15 cellular contexts compared by ENCODE assay signal in genomic region chr2:102434655-102435381, GRCh38. TPM values are rescaled to one million over a fixed set of nuclear protein-coding genes. Genes with fewer than 3 reads are reported as not detected.
DNase-seq lines count a peak whose midpoint lies in the region; ATAC-seq and TF ChIP-seq lines count a peak whose summit lies in the region.
"Had no signal": no experiment of that assay in that cellular context is flagged by ENCODE, and none has a peak within 500 bp of the region (broad histone marks: within the 10 kb centered on the region; RNA-seq: fewer than 3 reads in every experiment).

No MANE protein-coding gene starts in this region.

- H3K27me3 ChIP-seq in mammary epithelial cell (ENCODE audit: insufficient read depth, low read length) = no peaks in the 10 kb centered on the region
- H3K27me3 ChIP-seq in CD8-positive, alpha-beta T cell (ENCODE audit: insufficient read depth, low read length) = no peaks in the 10 kb centered on the region

- CTCF ChIA-PET in mammary epithelial cell (lab: Charles Lee; ENCODE audit: low non-redundant PET) = no interaction called here
- CTCF ChIA-PET in MCF 10A (lab: Yijun Ruan, JAX) = interaction anchor here (0.6 to 1.9 kb wide), 6 partner anchors 9 to 770 kb away, joined by 3 to 4 read pairs (median 4); partner anchors contain the start of gene SLC9A4
- CTCF ChIA-PET in CD8-positive, alpha-beta T cell (lab: Charles Lee) = interaction anchor here (0.7 to 2.5 kb wide), 7 partner anchors 8 to 287 kb away, joined by 3 to 15 read pairs (median 3); no protein-coding TSS in a partner anchor

- H3K4me2 ChIP-seq in mammary epithelial cell (ENCODE audit: insufficient read depth, low read depth, low read length) = no peak overlapping the region

- BruUV-seq in mammary epithelial cell (replicated peaks; lab: Mats Ljungman, UMichigan) (no TSS peak), MCF 10A (replicated peaks; lab: Mats Ljungman, UMichigan) (no TSS peak)

- ATAC-seq in HG02884 (IDR thresholded peaks at IDR 0.05; ENCODE audit: unreplicated experiment) (peak; percentile 44), HG03521 (IDR thresholded peaks at IDR 0.05; ENCODE audit: unreplicated experiment) (no peak)
- ATAC-seq in activated T-helper 17 cell treated with anti-CD3 and anti-CD28 coated beads, Interleukin-2, amount 50 U/mL, for 72 hours (replicated peaks) = peak; percentile 39
- no peak for ATAC-seq in CD8-positive, alpha-beta T cell
- ATAC-seq: HCT116 had no signal

- no peak overlapping the region for H3K27ac Mint-ChIP-seq in MCF 10A (ENCODE audit: low read depth, unreplicated experiment)
- no peak overlapping the region for H3K27ac Mint-ChIP-seq in activated T-helper 17 cell treated with anti-CD3 and anti-CD28 coated beads, Interleukin-2, amount 50 U/mL, for 72 hours
- no peak overlapping the region for H3K27ac Mint-ChIP-seq in CD8-positive, alpha-beta T cell
- H3K27ac Mint-ChIP-seq: endodermal cell, type B pancreatic cell had no signal

- H3K4me1 Mint-ChIP-seq in MCF 10A (ENCODE audit: insufficient read depth, unreplicated experiment) = no peaks in the 10 kb centered on the region
- peaks cover 23% of the 10 kb centered on the region for H3K4me1 Mint-ChIP-seq in activated T-helper 17 cell treated with anti-CD3 and anti-CD28 coated beads, Interleukin-2, amount 50 U/mL, for 72 hours
- peaks cover 32% of the 10 kb centered on the region for H3K4me1 Mint-ChIP-seq in CD8-positive, alpha-beta T cell (ENCODE audit: low read depth)
- H3K4me1 Mint-ChIP-seq: endodermal cell, neural crest cell had no signal

- H3K27ac ChIP-seq in mammary epithelial cell (ENCODE audit: insufficient read depth, low read depth, low read length) = no peak overlapping the region
- H3K27ac ChIP-seq in CD8-positive, alpha-beta T cell (ENCODE audit: low read depth, low read length) = no peak overlapping the region

- H3K36me3 ChIP-seq in mammary epithelial cell (ENCODE audit: insufficient read depth, low read length) = no peaks in the 10 kb centered on the region
- no peaks in the 10 kb centered on the region for H3K36me3 ChIP-seq in CD8-positive, alpha-beta T cell (ENCODE audit: insufficient read depth, low read length)

- H3K79me2 ChIP-seq in mammary epithelial cell (ENCODE audit: insufficient read depth, low read length) = no peaks in the 10 kb centered on the region

- in situ Hi-C loops in mammary epithelial cell (cut with MboI; ENCODE audit: low sequenced_read_pairs in 2 of 2) = loop anchor here in 1 of 2 donors (25.0 kb wide), 1 partner anchor 523 kb away; no protein-coding TSS in a partner anchor

- H2AFZ ChIP-seq in mammary epithelial cell (ENCODE audit: low read depth, low read length) = no peak overlapping the region

- dilution Hi-C loops in mammary epithelial cell (cut with HindIII; ENCODE audit: low sequenced_read_pairs) = loop anchor here (5.0 kb wide), 1 partner anchor 83 kb away; no protein-coding TSS in a partner anchor

- DNase-seq in mammary epithelial cell (peak; percentile 29), MCF 10A (ENCODE audit: unreplicated experiment) (no peak), amygdala (lab: John Stamatoyannopoulos, UW) (no peak), NCI-H524 (lab: John Stamatoyannopoulos, UW) (no peak)
- DNase-seq in CD8-positive, alpha-beta T cell = no peak
- DNase-seq: activated CD8-positive, alpha-beta memory T cell treated with anti-CD3 and anti-CD28 coated beads for 24 hours; endodermal cell; glutamatergic neuron; NCI-H1417 treated with DMSO at 0.1 percent for 48 hours had no signal

- H3K36me3 Mint-ChIP-seq in MCF 10A (ENCODE audit: insufficient read depth, unreplicated experiment) = no peaks in the 10 kb centered on the region
- peaks cover 5% of the 10 kb centered on the region for H3K36me3 Mint-ChIP-seq in activated T-helper 17 cell treated with anti-CD3 and anti-CD28 coated beads, Interleukin-2, amount 50 U/mL, for 72 hours (ENCODE audit: low read depth)
- H3K36me3 Mint-ChIP-seq in CD8-positive, alpha-beta T cell = no peaks in the 10 kb centered on the region
- H3K36me3 Mint-ChIP-seq: type B pancreatic cell had no signal

- POLR2A ChIA-PET in MCF 10A (lab: Yijun Ruan, JAX) = no interaction called here
- POLR2A ChIA-PET in CD8-positive, alpha-beta T cell (lab: Charles Lee) = interaction anchor here (1.1 kb wide), 1 partner anchor 194 kb away, joined by 3 read pairs; no protein-coding TSS in a partner anchor

- H3K9ac ChIP-seq in mammary epithelial cell (ENCODE audit: insufficient read depth, low read length) = no peak overlapping the region

- H3K27me3 Mint-ChIP-seq in MCF 10A (ENCODE audit: insufficient read depth, unreplicated experiment) = no peaks in the 10 kb centered on the region
- no peaks in the 10 kb centered on the region for H3K27me3 Mint-ChIP-seq in activated T-helper 17 cell treated with anti-CD3 and anti-CD28 coated beads, Interleukin-2, amount 50 U/mL, for 72 hours
- H3K27me3 Mint-ChIP-seq in CD8-positive, alpha-beta T cell (ENCODE audit: low read depth) = no peaks in the 10 kb centered on the region

- peaks cover 7% of the 10 kb centered on the region for H3K4me1 ChIP-seq in mammary epithelial cell (ENCODE audit: insufficient read depth, low read length)
- no peaks in the 10 kb centered on the region for H3K4me1 ChIP-seq in CD8-positive, alpha-beta T cell (ENCODE audit: insufficient read depth, low read length)

- 65% methylated on average over 2 of the region's 2 CpGs for WGBS in mammary epithelial cell (ENCODE audit: low coverage, missing lambda C conversion rate)

- no peaks in the 10 kb centered on the region for H3K9me3 ChIP-seq in mammary epithelial cell (replicated peaks; ENCODE audit: insufficient read depth, low read length)
- no peaks in the 10 kb centered on the region for H3K9me3 ChIP-seq in CD8-positive, alpha-beta T cell (ENCODE audit: low read length)

- H4K20me1 ChIP-seq in mammary epithelial cell (ENCODE audit: insufficient read depth, low read length) = no peaks in the 10 kb centered on the region

- H3K9me3 Mint-ChIP-seq in MCF 10A (ENCODE audit: unreplicated experiment) = no peaks in the 10 kb centered on the region
- H3K9me3 Mint-ChIP-seq in activated T-helper 17 cell treated with anti-CD3 and anti-CD28 coated beads, Interleukin-2, amount 50 U/mL, for 72 hours = no peaks in the 10 kb centered on the region
- no peaks in the 10 kb centered on the region for H3K9me3 Mint-ChIP-seq in CD8-positive, alpha-beta T cell
- H3K9me3 Mint-ChIP-seq: endodermal cell, neural crest cell, type B pancreatic cell had no signal

- TF ChIP-seq CTCF in mammary epithelial cell (conservative IDR thresholded peaks at IDR 0.05 in 1 of 2, IDR thresholded peaks at IDR 0.05 in 1 of 2; ENCODE audit: extremely low read depth in 1 of 2, insufficient read depth in 1 of 2, low read depth in 1 of 2, low read length in 2 of 2) = no peak
- no peak for TF ChIP-seq CTCF in MCF 10A (IDR thresholded peaks at IDR 0.05; ENCODE audit: unreplicated experiment)
- no peak for TF ChIP-seq CTCF in CD8-positive, alpha-beta T cell (IDR thresholded peaks at IDR 0.05)

- no peak overlapping the region for H3K4me3 Mint-ChIP-seq in MCF 10A (ENCODE audit: unreplicated experiment)
- H3K4me3 Mint-ChIP-seq in activated T-helper 17 cell treated with anti-CD3 and anti-CD28 coated beads, Interleukin-2, amount 50 U/mL, for 72 hours = peak overlapping the region; percentile 31
- H3K4me3 Mint-ChIP-seq in CD8-positive, alpha-beta T cell = no peak overlapping the region
- H3K4me3 Mint-ChIP-seq: endodermal cell, neural crest cell, type B pancreatic cell had no signal

- intact Hi-C loops in mammary epithelial cell (cut with micrococcal nuclease) = no loop called here
- intact Hi-C loops in MCF 10A (cut with micrococcal nuclease) = no loop called here
- intact Hi-C loops in CD8-positive, alpha-beta T cell (cut with DNase I, micrococcal nuclease) = no loop called here

- H3K4me3 ChIP-seq in mammary epithelial cell (replicated peaks in 1 of 3; ENCODE audit: insufficient read depth in 1 of 3, low read depth in 2 of 3, low read length in 3 of 3) = no peak overlapping the region
- H3K4me3 ChIP-seq in CD8-positive, alpha-beta T cell (ENCODE audit: low read depth, low read length) = no peak overlapping the region

RNA-seq across cellular contexts. Expression of gene IL18RAP, which starts 11.9 kb away (rescaled TPM):
- total RNA-seq in mammary epithelial cell (not detected), MCF 10A (2022) (not detected in 2 replicates)
- polyA plus RNA-seq in mammary epithelial cell = not detected
- polyA minus RNA-seq in mammary epithelial cell = not detected
- 1 to 10 TPM; 3.7 to 5.6 TPM for total RNA-seq in activated T-helper 17 cell treated with anti-CD3 and anti-CD28 coated beads, Interleukin-2, amount 50 U/mL, for 72 hours
- 10 to 100 TPM in 1 of 2 experiments, 1 to 10 TPM in 1; 7.9 to 10.8 TPM for total RNA-seq in CD8-positive, alpha-beta T cell
- total RNA-seq: neural crest cell had no signal

RNA-seq across cellular contexts. Expression of gene SLC9A4, which starts 38.2 kb away (rescaled TPM):
- total RNA-seq in mammary epithelial cell (under 1 TPM in 1 of 2 donors, not detected in 1; 0.07 TPM), MCF 10A (2022) (0.07 TPM in 1 of 2 replicates, not detected in the other)
- not detected for polyA plus RNA-seq in mammary epithelial cell
- not detected for polyA minus RNA-seq in mammary epithelial cell
- total RNA-seq in activated T-helper 17 cell treated with anti-CD3 and anti-CD28 coated beads, Interleukin-2, amount 50 U/mL, for 72 hours = under 1 TPM; 0.11 TPM
- not detected for total RNA-seq in CD8-positive, alpha-beta T cell
- total RNA-seq: neural crest cell had no signal

Comparison
In these comparisons a context has a peak if more than half of its experiments do, and no peak if none do; other contexts are left out.
1. ATAC-seq: peak in HG02884 (single experiment) and activated T-helper 17 cell treated with anti-CD3 and anti-CD28 coated beads, Interleukin-2, amount 50 U/mL, for 72 hours (single experiment); none in HG03521 (single experiment) and CD8-positive, alpha-beta T cell (single experiment).